ENCODE assay signal across 14 cellular contexts in the genomic region with DNA sequence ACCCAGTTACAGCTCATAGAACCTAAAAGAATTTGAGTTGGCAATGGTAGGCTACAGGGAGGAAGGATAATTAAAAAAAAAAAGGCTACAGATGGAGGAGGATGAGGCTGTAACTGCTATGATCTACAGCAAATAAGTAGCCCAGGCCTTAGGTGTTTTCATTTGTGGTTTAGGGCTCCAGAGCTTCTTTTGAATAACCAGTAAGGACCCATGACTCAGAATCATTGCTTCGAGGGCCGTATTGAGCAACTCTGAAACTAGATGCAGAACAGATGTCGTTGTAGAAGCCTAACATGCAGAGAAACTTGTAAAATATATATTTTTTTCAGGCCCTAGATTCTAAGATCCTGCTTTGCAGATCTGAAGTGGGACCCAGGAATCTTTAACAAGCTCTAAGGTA. TPM values are rescaled to one million over a fixed set of nuclear protein-coding genes. Genes with fewer than 3 reads are reported as not detected.
DNase-seq lines count a peak whose midpoint lies in the region; ATAC-seq, FAIRE-seq and TF ChIP-seq lines count a peak whose summit lies in the region.
"Had no signal": no experiment of that assay in that cellular context is flagged by ENCODE, and none has a peak within 500 bp of the region (broad histone marks: within the 10 kb centered on the region; RNA-seq: fewer than 3 reads in every experiment).

No MANE protein-coding gene starts in this region.

- H3K27ac ChIP-seq in HepG2 (ENCODE audit: extremely low read length, insufficient read depth, low read length) (no peak overlapping the region), right lobe of liver (no peak overlapping the region), vagina (peak overlapping the region; percentile 62)
- H3K27ac ChIP-seq: tibial nerve had no signal

- TF ChIP-seq EP300 in HepG2 (IDR thresholded peaks at IDR 0.05; ENCODE audit: low read depth in 2 of 2, low read length in 2 of 2) (no peak), HepG2 (CRISPR knock-in tag; IDR thresholded peaks at IDR 0.05; ENCODE audit: borderline replicate concordance) (no peak)

- intact Hi-C loops in HepG2 (cut with micrococcal nuclease; ENCODE audit: unreplicated experiment), result no loop called here
- intact Hi-C loops in right lobe of liver (cut with DNase I), result no loop called here
- intact Hi-C loops in vagina (cut with DNase I), result no loop called here

- DNase-seq in HepG2 (ENCODE audit: low spot score) (no peak), right lobe of liver (no peak), SK-MEL-5 (ENCODE audit: low read depth, low spot score) (peak; percentile 18), fibroblast of peridontal ligament (ENCODE audit: extremely low read depth) (peak; percentile 98), vagina (ENCODE audit: extremely low spot score in 2 of 2) (no peak), erythroblast (lab: John Stamatoyannopoulos, UW) (no peak)
- DNase-seq in activated CD8-positive, alpha-beta memory T cell treated with anti-CD3 and anti-CD28 coated beads, Interleukin-2, amount 50 U/mL, for 4 hours, result no peak
- DNase-seq: activated naive CD8-positive, alpha-beta T cell treated with anti-CD3 and anti-CD28 coated beads, Interleukin-2, amount 10 ng/mL, durations not matched to agents 7 days and 5 days; glutamatergic neuron; NCI-H82 had no signal

- H3K4me2 ChIP-seq in HepG2 (ENCODE audit: low read depth, low read length), result no peak overlapping the region

- POLR2A ChIA-PET in HepG2 (lab: Yijun Ruan, JAX), result no interaction called here

- no peaks in the 10 kb centered on the region for H4K20me1 ChIP-seq in HepG2 (ENCODE audit: insufficient read depth, low read length)
- H4K20me1 ChIP-seq: BLaER1 treated with 17β-estradiol and CSF1 and Interleukin-3, amounts not matched to agents 10 nM and 100 nM had no signal

- no TSS peak for BruUV-seq in HepG2 (replicated peaks; lab: Mats Ljungman, UMichigan)

- ATAC-seq in HepG2 (no peak), right lobe of liver (no peak), GM21786 (IDR thresholded peaks at IDR 0.05; ENCODE audit: unreplicated experiment) (no peak)
- ATAC-seq: HCT116 had no signal

- in situ Hi-C loops in HepG2 (cut with HindIII; ENCODE audit: extremely low pct_ligation_motif_present, low pct_unique_long_range_greater_than_20kb), result no loop called here
- in situ Hi-C loops in SK-MEL-5 (cut with HindIII; ENCODE audit: low pct_unique_long_range_greater_than_20kb, low sequenced_read_pairs), result no loop called here

- H3K9me3 ChIP-seq in HepG2 (ENCODE audit: low read length), result no peaks in the 10 kb centered on the region
- H3K9me3 ChIP-seq in right lobe of liver, result no peaks in the 10 kb centered on the region
- no peaks in the 10 kb centered on the region for H3K9me3 ChIP-seq in vagina
- H3K9me3 ChIP-seq: tibial nerve had no signal

- no peak for TF ChIP-seq CTCF in HepG2 (CRISPR knock-in tag; IDR thresholded peaks at IDR 0.05)
- TF ChIP-seq CTCF in right lobe of liver (IDR thresholded peaks at IDR 0.05), result no peak
- TF ChIP-seq CTCF in vagina (IDR thresholded peaks at IDR 0.05), result no peak

- CTCF ChIA-PET in HepG2 (lab: Yijun Ruan, JAX; ENCODE audit: low intra/inter-chr PET ratio, low total read pairs), result no interaction called here

- 43% methylated on average over 3 of the region's 3 CpGs for WGBS in HepG2 (ENCODE audit: low lambda C conversion rate)
- WGBS in right lobe of liver (ENCODE audit: insufficient coverage, low coverage, low lambda C conversion rate, missing lambda C conversion rate), result 60% methylated on average over 2 of the region's 3 CpGs

- H2AFZ ChIP-seq in HepG2 (ENCODE audit: low read length), result no peak overlapping the region

- no peak for TF ChIP-seq RAD21 in HepG2 (CRISPR knock-in tag; IDR thresholded peaks at IDR 0.05)

- no peaks in the 10 kb centered on the region for H3K79me2 ChIP-seq in HepG2 (ENCODE audit: insufficient read depth, low read length)

- H3K4me3 ChIP-seq in HepG2 (replicated peaks in 1 of 3; ENCODE audit: insufficient read depth in 1 of 3, low read depth in 2 of 3, low read length in 3 of 3) (no peak overlapping the region), right lobe of liver (no peak overlapping the region), vagina (no peak overlapping the region)
- H3K4me3 ChIP-seq: BLaER1 treated with 17β-estradiol and CSF1 and Interleukin-3, amounts not matched to agents 10 nM and 100 nM; tibial nerve had no signal

- no peak for FAIRE-seq in HepG2 (lab: Jason Lieb, UNC)

- TF ChIP-seq POLR2A in HepG2 (IDR thresholded peaks at IDR 0.05; ENCODE audit: insufficient read depth in 1 of 2, low read depth in 2 of 2, low read length in 2 of 2) (no peak), right lobe of liver (IDR thresholded peaks at IDR 0.05) (no peak), vagina (IDR thresholded peaks at IDR 0.05) (no peak), erythroblast (IDR thresholded peaks at IDR 0.05; ENCODE audit: low read length) (no peak)

- no peaks in the 10 kb centered on the region for H3K36me3 ChIP-seq in HepG2 (replicated peaks in 1 of 2; ENCODE audit: control insufficient read depth in 1 of 2, insufficient read depth in 2 of 2, low read length in 2 of 2)
- no peaks in the 10 kb centered on the region for H3K36me3 ChIP-seq in right lobe of liver
- H3K36me3 ChIP-seq in vagina, result no peaks in the 10 kb centered on the region
- H3K36me3 ChIP-seq: BLaER1 treated with 17β-estradiol and CSF1 and Interleukin-3, amounts not matched to agents 10 nM and 100 nM; tibial nerve had no signal

- H3K27me3 ChIP-seq in HepG2 (ENCODE audit: control insufficient read depth in 1 of 2, insufficient read depth in 2 of 2, low read length in 2 of 2), result peaks cover 0 to 32% of the 10 kb centered on the region in 2 experiments; a peak in 3 of 5 replicates
- no peaks in the 10 kb centered on the region for H3K27me3 ChIP-seq in right lobe of liver
- no peaks in the 10 kb centered on the region for H3K27me3 ChIP-seq in vagina

- no peak overlapping the region for H3K9ac ChIP-seq in HepG2 (ENCODE audit: insufficient read depth, low read depth, low read length)
- H3K9ac ChIP-seq: BLaER1 treated with 17β-estradiol and CSF1 and Interleukin-3, amounts not matched to agents 10 nM and 100 nM had no signal

- H3K4me1 ChIP-seq in HepG2 (ENCODE audit: insufficient read depth, low read length), result no peaks in the 10 kb centered on the region
- H3K4me1 ChIP-seq in right lobe of liver, result no peaks in the 10 kb centered on the region
- H3K4me1 ChIP-seq in vagina, result no peaks in the 10 kb centered on the region
- H3K4me1 ChIP-seq: tibial nerve had no signal

TF ChIP-seq in HepG2, 621 proteins besides CTCF, POLR2A, EP300 and RAD21 (continues in another document):
- TF ChIP-seq KAT2B (IDR thresholded peaks at IDR 0.05; ENCODE audit: borderline replicate concordance, low read depth, low read length) (no peak), FOXA1 (IDR thresholded peaks at IDR 0.05) (no peak), FOXA1 (CRISPR knock-in tag; IDR thresholded peaks at IDR 0.05) (no peak), ZNF570 (CRISPR knock-in tag; IDR thresholded peaks at IDR 0.05; ENCODE audit: borderline replicate concordance) (no peak)

RNA-seq across cellular contexts. Expression of a gene that starts 19.0 kb away (rescaled TPM):
- total RNA-seq in HepG2 (2016; rRNA removed; fragmentation: Illumina TruSeq; extraction: Trizol), result not detected in 2 replicates
- not detected in 2 replicates for total RNA-seq in HepG2 (2016; cell fraction: cytosol; rRNA removed; fragmentation: Illumina TruSeq; extraction: Trizol; ENCODE audit: low read depth)
- total RNA-seq in HepG2 (2016; cell fraction: insoluble cytoplasmic fraction; rRNA removed; fragmentation: Illumina TruSeq; extraction: Trizol), result not detected in 2 replicates
- not detected in 2 replicates for total RNA-seq in HepG2 (2016; cell fraction: membrane; rRNA removed; fragmentation: Illumina TruSeq; extraction: Trizol)
- not detected in 2 replicates for total RNA-seq in HepG2 (2016; cell fraction: nucleus; rRNA removed; fragmentation: Illumina TruSeq; extraction: Trizol)
- not detected in 2 replicates for polyA plus RNA-seq in HepG2 (2011; rRNA removed)
- not detected in 2 replicates for polyA plus RNA-seq in HepG2 (2011; cell fraction: cytosol; rRNA removed)
- not detected in 2 replicates for polyA plus RNA-seq in HepG2 (2011; cell fraction: nucleus; rRNA removed)
- polyA plus RNA-seq in HepG2 (2012), result not detected in 2 replicates
- not detected in 2 replicates for polyA plus RNA-seq in HepG2 (2016; cell fraction: cytosol; fragmentation: Illumina TruSeq; extraction: Trizol; ENCODE audit: low read depth)
- not detected in 2 replicates for polyA plus RNA-seq in HepG2 (2016; cell fraction: insoluble cytoplasmic fraction; fragmentation: Illumina TruSeq; extraction: Trizol; ENCODE audit: low read depth)
- polyA plus RNA-seq in HepG2 (2016; cell fraction: membrane; fragmentation: Illumina TruSeq; extraction: Trizol; ENCODE audit: low read depth), result 0.39 TPM in 1 of 2 replicates, not detected in the other
- not detected in 2 replicates for polyA plus RNA-seq in HepG2 (2016; cell fraction: nucleus; fragmentation: Illumina TruSeq; extraction: Trizol; ENCODE audit: insufficient read depth, low read depth)
- not detected in 2 replicates for polyA minus RNA-seq in HepG2 (2011; rRNA and poly(A)+ RNA removed; ENCODE audit: low replicate concordance)
- not detected in 2 replicates for polyA minus RNA-seq in HepG2 (2011; cell fraction: cytosol; rRNA and poly(A)+ RNA removed)
- not detected in 2 replicates for polyA minus RNA-seq in HepG2 (2011; cell fraction: nucleus; rRNA and poly(A)+ RNA removed)
- under 1 TPM in 1 of 6 experiments, not detected in 5; 0.42 TPM for total RNA-seq in right lobe of liver
- total RNA-seq in SK-MEL-5 (2014; rRNA removed; shearing (Covaris generic)), result 0.55 TPM in 1 of 2 replicates, not detected in the other
- polyA plus RNA-seq in SK-MEL-5 (2015; cell fraction: cytosol; rRNA removed), result not detected in 2 replicates
- not detected in 2 replicates for polyA plus RNA-seq in SK-MEL-5 (2015; cell fraction: nucleus; rRNA removed)
- not detected for total RNA-seq in vagina
- total RNA-seq: activated naive CD8-positive, alpha-beta T cell treated with anti-CD3 and anti-CD28 coated beads, Interleukin-2, amount 10 ng/mL, durations not matched to agents 7 days and 5 days had no signal

Comparison
In these comparisons a context has a peak if more than half of its experiments do, and no peak if none do; other contexts are left out.
1. DNase-seq: peak in SK-MEL-5 (single experiment) and fibroblast of peridontal ligament (single experiment); none in HepG2 (single experiment), right lobe of liver (0 of 3), vagina (0 of 2), erythroblast (0 of 2) and activated CD8-positive, alpha-beta memory T cell treated with anti-CD3 and anti-CD28 coated beads, Interleukin-2, amount 50 U/mL, for 4 hours (single experiment).